1 cellular context compared by ENCODE assay signal in genomic region chr18:72410399-72410798, GRCh38.
TF ChIP-seq lines count a peak whose summit lies in the region.

No MANE protein-coding gene starts in this region.

TF ChIP-seq in HepG2, 621 proteins besides CTCF, POLR2A, EP300 and RAD21 (continued from another document):
- no peak for TF ChIP-seq ZNF276 (CRISPR knock-in tag; IDR thresholded peaks at IDR 0.05; ENCODE audit: low read depth)
- no peak for TF ChIP-seq SIX4 (CRISPR knock-in tag; IDR thresholded peaks at IDR 0.05)
- peak; percentile 76 for TF ChIP-seq MAFF (IDR thresholded peaks at IDR 0.05; ENCODE audit: low read depth, low read length)
- no peak for TF ChIP-seq BCLAF1 (IDR thresholded peaks at IDR 0.05)
- TF ChIP-seq KLF12 (CRISPR knock-in tag; IDR thresholded peaks at IDR 0.05; ENCODE audit: borderline replicate concordance): no peak
- no peak for TF ChIP-seq USF2 (IDR thresholded peaks at IDR 0.05; ENCODE audit: low read depth, low read length)
- TF ChIP-seq USF2 (CRISPR knock-in tag; IDR thresholded peaks at IDR 0.05; ENCODE audit: borderline replicate concordance): no peak
